14 cellular contexts compared by ENCODE assay signal in genomic region chr14:102028733-102029132, GRCh38. TPM values are rescaled to one million over a fixed set of nuclear protein-coding genes. Genes with fewer than 3 reads are reported as not detected.
DNase-seq lines count a peak whose midpoint lies in the region; ATAC-seq and TF ChIP-seq lines count a peak whose summit lies in the region.
"Had no signal": no experiment of that assay in that cellular context is flagged by ENCODE, and none has a peak within 500 bp of the region (broad histone marks: within the 10 kb centered on the region; RNA-seq: fewer than 3 reads in every experiment).

No MANE protein-coding gene starts in this region.

- TF ChIP-seq RAD21 in HCT116 (IDR thresholded peaks at IDR 0.05; ENCODE audit: low read depth) = no peak

- H2BK5ac ChIP-seq in mesenchymal stem cell (ENCODE audit: low read depth, low read length, poor library complexity, severe bottlenecking) = no peak overlapping the region

- H4K20me1 ChIP-seq in HCT116 (ENCODE audit: insufficient read depth) = no peaks in the 10 kb centered on the region
- H4K20me1 ChIP-seq in mammary epithelial cell (ENCODE audit: insufficient read depth, low read length) = no peaks in the 10 kb centered on the region

- DNase-seq in HCT116 (ENCODE audit: low read depth, low spot score) (no peak), mammary epithelial cell (peak; percentile 86), mesenchymal stem cell (peak; percentile 48), GM13977 (ENCODE audit: low spot score) (no peak), RKO (ENCODE audit: low spot score) (no peak), sciatic nerve (ENCODE audit: low spot score) (no peak)
- DNase-seq in activated effector memory CD4-positive, alpha-beta T cell treated with Interleukin-2 at 50 U/mL for 16 hours = no peak
- DNase-seq: activated CD8-positive, alpha-beta memory T cell treated with anti-CD3 and anti-CD28 coated beads for 24 hours; H9; kidney glomerular epithelial cell; NCI-H1694 treated with DMSO at 0.1 percent for 48 hours; sigmoid colon had no signal

- H2BK12ac ChIP-seq in mesenchymal stem cell (ENCODE audit: low read length in 2 of 2) = no peak overlapping the region

- dilution Hi-C loops in mammary epithelial cell (cut with HindIII; ENCODE audit: low sequenced_read_pairs) = no loop called here

- H3K9me3 ChIP-seq in HCT116 (ENCODE audit: control insufficient read depth in 1 of 2, insufficient read depth in 1 of 2, low read depth in 1 of 2, low read length in 2 of 2) = no peaks in the 10 kb centered on the region
- H3K9me3 ChIP-seq in mammary epithelial cell (replicated peaks; ENCODE audit: insufficient read depth, low read length) = no peaks in the 10 kb centered on the region
- no peaks in the 10 kb centered on the region for H3K9me3 ChIP-seq in mesenchymal stem cell (ENCODE audit: control insufficient read depth, low read length)
- H3K9me3 ChIP-seq: sigmoid colon had no signal

- in situ Hi-C loops in mammary epithelial cell (cut with MboI; ENCODE audit: low sequenced_read_pairs in 2 of 2) (no loop called here), GM13977 (cut with MboI; ENCODE audit: low pct_unique_long_range_greater_than_20kb, low sequenced_read_pairs, unreplicated experiment) (no loop called here)

- no peak overlapping the region for H3K18ac ChIP-seq in mesenchymal stem cell (ENCODE audit: low read depth in 1 of 2, low read length in 2 of 2)

- TF ChIP-seq CTCF in HCT116 (IDR thresholded peaks at IDR 0.05 in 2 of 3, conservative IDR thresholded peaks at IDR 0.05 in 1 of 3; ENCODE audit: borderline replicate concordance in 1 of 3, insufficient read depth in 1 of 3, low read depth in 2 of 3, low read length in 2 of 3) (no peak), mammary epithelial cell (conservative IDR thresholded peaks at IDR 0.05 in 1 of 2, IDR thresholded peaks at IDR 0.05 in 1 of 2; ENCODE audit: extremely low read depth in 1 of 2, insufficient read depth in 1 of 2, low read depth in 1 of 2, low read length in 2 of 2) (no peak), GM13977 (IDR thresholded peaks at IDR 0.05; ENCODE audit: extremely low read depth, insufficient read depth, missing control alignments) (no peak)

- H3K4me1 ChIP-seq in ACC112 (ENCODE audit: control insufficient read depth, insufficient read depth, low read length, unreplicated experiment) (peaks cover 12% of the 10 kb centered on the region), HCT116 (ENCODE audit: control insufficient read depth in 1 of 2, insufficient read depth in 2 of 2, low read length in 2 of 2) (no peaks in the 10 kb centered on the region; a peak in 1 of 4 replicates), mammary epithelial cell (ENCODE audit: insufficient read depth, low read length) (peaks cover 37% of the 10 kb centered on the region), mesenchymal stem cell (ENCODE audit: control insufficient read depth, insufficient read depth, low read depth, low read length) (peaks cover 12% of the 10 kb centered on the region)

- H3K27me3 ChIP-seq in ACC112 (ENCODE audit: insufficient read depth, low read length) = no peaks in the 10 kb centered on the region
- no peaks in the 10 kb centered on the region for H3K27me3 ChIP-seq in HCT116 (ENCODE audit: insufficient read depth, low read length)
- H3K27me3 ChIP-seq in mammary epithelial cell (ENCODE audit: insufficient read depth, low read length) = no peaks in the 10 kb centered on the region
- no peaks in the 10 kb centered on the region for H3K27me3 ChIP-seq in mesenchymal stem cell (ENCODE audit: control insufficient read depth in 1 of 2, insufficient read depth in 1 of 2, low read length in 2 of 2)
- H3K27me3 ChIP-seq: sigmoid colon had no signal

- H2AFZ ChIP-seq in ACC112 (ENCODE audit: low read length, unreplicated experiment) (no peak overlapping the region), HCT116 (ENCODE audit: low read depth, low read length, poor library complexity, severe bottlenecking) (no peak overlapping the region), mammary epithelial cell (ENCODE audit: low read depth, low read length) (no peak overlapping the region), mesenchymal stem cell (ENCODE audit: low read depth, low read length) (no peak overlapping the region)

- peaks cover 6% of the 10 kb centered on the region for H3K79me2 ChIP-seq in ACC112 (ENCODE audit: control insufficient read depth, insufficient read depth, low read length, unreplicated experiment)
- H3K79me2 ChIP-seq in HCT116 (ENCODE audit: insufficient read depth, low read length) = no peaks in the 10 kb centered on the region
- H3K79me2 ChIP-seq in mammary epithelial cell (ENCODE audit: insufficient read depth, low read length) = peaks cover 5% of the 10 kb centered on the region

- TF ChIP-seq POLR2A in HCT116 (IDR thresholded peaks at IDR 0.05; ENCODE audit: borderline replicate concordance, extremely low read depth, insufficient read depth, insufficient read length) = no peak

- POLR2A ChIA-PET in HCT116 (lab: Charles Lee) = no interaction called here

- BruUV-seq in HCT116 (replicated peaks; lab: Mats Ljungman, UMichigan) = no TSS peak
- BruUV-seq in mammary epithelial cell (replicated peaks; lab: Mats Ljungman, UMichigan) = no TSS peak

- peaks cover 67% of the 10 kb centered on the region for H3K36me3 ChIP-seq in ACC112 (ENCODE audit: insufficient read depth, low read length)
- H3K36me3 ChIP-seq in HCT116 (ENCODE audit: control insufficient read depth in 1 of 2, insufficient read depth in 2 of 2, low read length in 2 of 2) = peaks cover 67 to 68% of the 10 kb centered on the region in 2 experiments
- peaks cover 59% of the 10 kb centered on the region for H3K36me3 ChIP-seq in mammary epithelial cell (ENCODE audit: insufficient read depth, low read length)
- peaks cover 68 to 96% of the 10 kb centered on the region in 2 experiments for H3K36me3 ChIP-seq in mesenchymal stem cell (ENCODE audit: control insufficient read depth in 1 of 2, insufficient read depth in 2 of 2, low read depth in 1 of 2, low read length in 2 of 2)

- H3K4me3 ChIP-seq in ACC112 (ENCODE audit: low read depth, low read length) = no peak overlapping the region
- H3K4me3 ChIP-seq in HCT116 (replicated peaks in 1 of 2; ENCODE audit: low read depth in 1 of 2, low read length in 2 of 2) = no peak overlapping the region
- H3K4me3 ChIP-seq in mammary epithelial cell (replicated peaks in 1 of 3; ENCODE audit: insufficient read depth in 1 of 3, low read depth in 2 of 3, low read length in 3 of 3) = no peak overlapping the region
- no peak overlapping the region for H3K4me3 ChIP-seq in mesenchymal stem cell (ENCODE audit: insufficient read depth in 1 of 2, low read depth in 1 of 2, low read length in 2 of 2)
- H3K4me3 ChIP-seq: coronary artery, sigmoid colon had no signal

- H4K91ac ChIP-seq in mesenchymal stem cell (ENCODE audit: low read length) = no peak overlapping the region

- no peaks in the 10 kb centered on the region for H3K9me2 ChIP-seq in HCT116 (ENCODE audit: insufficient read depth)

- H2BK15ac ChIP-seq in mesenchymal stem cell (ENCODE audit: low read depth, poor library complexity, severe bottlenecking) = no peak overlapping the region

- H3K9ac ChIP-seq in HCT116 (ENCODE audit: low read length) (no peak overlapping the region), mammary epithelial cell (ENCODE audit: insufficient read depth, low read length) (peak overlapping the region; percentile 25), mesenchymal stem cell (ENCODE audit: low read length) (peak overlapping the region; percentile 67)

- H4K8ac ChIP-seq in mesenchymal stem cell (ENCODE audit: low read length) = no peak overlapping the region

- H3K23ac ChIP-seq in mesenchymal stem cell (ENCODE audit: low read length in 2 of 2) = peak overlapping the region in 1 of 2 experiments; percentile 41

- H3K4ac ChIP-seq in mesenchymal stem cell (ENCODE audit: low read depth in 1 of 2, low read length in 2 of 2) = no peak overlapping the region

- ATAC-seq in HCT116 = peak; percentile 34; the same call in 1 of the 2 replicates
- no peak for ATAC-seq in sciatic nerve

- no peak overlapping the region for H2BK120ac ChIP-seq in mesenchymal stem cell (ENCODE audit: low read depth, low read length)

- H3K27ac ChIP-seq in ACC112 (ENCODE audit: low read depth, low read length) = peak overlapping the region; percentile 50
- no peak overlapping the region for H3K27ac ChIP-seq in HCT116 (ENCODE audit: low read depth, low read length)
- H3K27ac ChIP-seq in mammary epithelial cell (ENCODE audit: insufficient read depth, low read depth, low read length) = peak overlapping the region; percentile 71
- peak overlapping the region; percentile 90 for H3K27ac ChIP-seq in mesenchymal stem cell (ENCODE audit: low read length, poor library complexity, severe bottlenecking)
- H3K27ac ChIP-seq: coronary artery had no signal

- H3K79me1 ChIP-seq in mesenchymal stem cell (replicated peaks; ENCODE audit: low read length, poor library complexity, severe bottlenecking) = peaks cover 23% of the 10 kb centered on the region

- WGBS in mammary epithelial cell (ENCODE audit: low coverage, missing lambda C conversion rate) = 17% methylated on average over 3 of the region's 3 CpGs
- 84% methylated on average over 2 of the region's 3 CpGs for WGBS in mesenchymal stem cell

- H3K4me2 ChIP-seq in HCT116 (ENCODE audit: low read length) = no peak overlapping the region
- peak overlapping the region; percentile 19 for H3K4me2 ChIP-seq in mammary epithelial cell (ENCODE audit: insufficient read depth, low read depth, low read length)
- H3K4me2 ChIP-seq in mesenchymal stem cell (ENCODE audit: low read length, poor library complexity, severe bottlenecking) = no peak overlapping the region

- intact Hi-C loops in HCT116 (cut with micrococcal nuclease) (no loop called here), mammary epithelial cell (cut with micrococcal nuclease) (loop anchor here (1.0 to 2.0 kb wide), 3 partner anchors 48 to 68 kb away; no protein-coding TSS in a partner anchor), sciatic nerve (cut with DNase I) (no loop called here)

- CTCF ChIA-PET in HCT116 (lab: Charles Lee) (no interaction called here), mammary epithelial cell (lab: Charles Lee; ENCODE audit: low non-redundant PET) (interaction anchor here (1.0 kb wide), 1 partner anchor 67 kb away, joined by 3 read pairs; no protein-coding TSS in a partner anchor)

- no peak overlapping the region for H3K14ac ChIP-seq in mesenchymal stem cell (ENCODE audit: low read length in 2 of 2)

- RAD21 ChIA-PET in HCT116 (lab: Charles Lee; ENCODE audit: low non-redundant PET in 1 of 2, low total read pairs in 2 of 2, uncharacterized antibody in 2 of 2, unreplicated experiment in 2 of 2) = interaction anchor here in 1 of 2 experiments (0.6 kb wide), 1 partner anchor 258 kb away, joined by 3 read pairs; no protein-coding TSS in a partner anchor

- H2AK5ac ChIP-seq in mesenchymal stem cell (ENCODE audit: low read length, severe bottlenecking) = peak overlapping the region; percentile 94

TF ChIP-seq in HCT116, 20 proteins besides CTCF, POLR2A, EP300 and RAD21:
- no peak for TF ChIP-seq SIN3A (IDR thresholded peaks at IDR 0.05; ENCODE audit: low read depth)
- no peak for TF ChIP-seq SRF (IDR thresholded peaks at IDR 0.05; ENCODE audit: low read depth)

RNA-seq across cellular contexts. Expression of gene HSP90AA1, which starts 58.1 kb away (rescaled TPM):
- total RNA-seq in HCT116 (2021; ENCODE audit: unreplicated experiment) (1,380 TPM), mammary epithelial cell (100 to 1,000 TPM; 310 to 486 TPM), sciatic nerve (325 TPM)
- polyA plus RNA-seq in HCT116 (2012) = 597 and 977 TPM in 2 replicates
- 739 TPM for polyA plus RNA-seq in mammary epithelial cell
- polyA minus RNA-seq in mammary epithelial cell = 315 TPM
- 430 TPM for polyA plus RNA-seq in mesenchymal stem cell (2013, experiment 1 of 2)
- polyA plus RNA-seq in mesenchymal stem cell (2013, experiment 2 of 2) = 432 TPM

Comparison
In these comparisons a context has a peak if more than half of its experiments do, and no peak if none do; other contexts are left out.
1. DNase-seq: peak in mammary epithelial cell (single experiment) and mesenchymal stem cell (single experiment); none in HCT116 (single experiment), GM13977 (single experiment), RKO (single experiment), activated effector memory CD4-positive, alpha-beta T cell treated with Interleukin-2 at 50 U/mL for 16 hours (single experiment) and sciatic nerve (single experiment).